1 cellular context compared by ENCODE assay signal in genomic region chr17:57766307-57766943, GRCh38.
TF ChIP-seq lines count a peak whose summit lies in the region.

No MANE protein-coding gene starts in this region.

TF ChIP-seq in GM23338, 12 proteins besides CTCF, POLR2A, EP300 and RAD21 (continued from another document):
- TF ChIP-seq, protein P1, sequence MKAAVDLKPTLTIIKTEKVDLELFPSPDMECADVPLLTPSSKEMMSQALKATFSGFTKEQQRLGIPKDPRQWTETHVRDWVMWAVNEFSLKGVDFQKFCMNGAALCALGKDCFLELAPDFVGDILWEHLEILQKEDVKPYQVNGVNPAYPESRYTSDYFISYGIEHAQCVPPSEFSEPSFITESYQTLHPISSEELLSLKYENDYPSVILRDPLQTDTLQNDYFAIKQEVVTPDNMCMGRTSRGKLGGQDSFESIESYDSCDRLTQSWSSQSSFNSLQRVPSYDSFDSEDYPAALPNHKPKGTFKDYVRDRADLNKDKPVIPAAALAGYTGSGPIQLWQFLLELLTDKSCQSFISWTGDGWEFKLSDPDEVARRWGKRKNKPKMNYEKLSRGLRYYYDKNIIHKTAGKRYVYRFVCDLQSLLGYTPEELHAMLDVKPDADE (IDR thresholded peaks at IDR 0.05): no peak
- no peak for TF ChIP-seq NANOG (IDR thresholded peaks at IDR 0.05; ENCODE audit: borderline replicate concordance)
- TF ChIP-seq POLR2AphosphoS5 (IDR thresholded peaks at IDR 0.05; ENCODE audit: low read depth): no peak
- no peak for TF ChIP-seq ZNF114 (CRISPR knock-in tag; IDR thresholded peaks at IDR 0.05)
- TF ChIP-seq CREB1 (CRISPR knock-in tag; IDR thresholded peaks at IDR 0.05; ENCODE audit: low read depth): no peak
- no peak for TF ChIP-seq EZH2phosphoT487 (IDR thresholded peaks at IDR 0.05; ENCODE audit: unreplicated experiment)
- TF ChIP-seq, protein P2, sequence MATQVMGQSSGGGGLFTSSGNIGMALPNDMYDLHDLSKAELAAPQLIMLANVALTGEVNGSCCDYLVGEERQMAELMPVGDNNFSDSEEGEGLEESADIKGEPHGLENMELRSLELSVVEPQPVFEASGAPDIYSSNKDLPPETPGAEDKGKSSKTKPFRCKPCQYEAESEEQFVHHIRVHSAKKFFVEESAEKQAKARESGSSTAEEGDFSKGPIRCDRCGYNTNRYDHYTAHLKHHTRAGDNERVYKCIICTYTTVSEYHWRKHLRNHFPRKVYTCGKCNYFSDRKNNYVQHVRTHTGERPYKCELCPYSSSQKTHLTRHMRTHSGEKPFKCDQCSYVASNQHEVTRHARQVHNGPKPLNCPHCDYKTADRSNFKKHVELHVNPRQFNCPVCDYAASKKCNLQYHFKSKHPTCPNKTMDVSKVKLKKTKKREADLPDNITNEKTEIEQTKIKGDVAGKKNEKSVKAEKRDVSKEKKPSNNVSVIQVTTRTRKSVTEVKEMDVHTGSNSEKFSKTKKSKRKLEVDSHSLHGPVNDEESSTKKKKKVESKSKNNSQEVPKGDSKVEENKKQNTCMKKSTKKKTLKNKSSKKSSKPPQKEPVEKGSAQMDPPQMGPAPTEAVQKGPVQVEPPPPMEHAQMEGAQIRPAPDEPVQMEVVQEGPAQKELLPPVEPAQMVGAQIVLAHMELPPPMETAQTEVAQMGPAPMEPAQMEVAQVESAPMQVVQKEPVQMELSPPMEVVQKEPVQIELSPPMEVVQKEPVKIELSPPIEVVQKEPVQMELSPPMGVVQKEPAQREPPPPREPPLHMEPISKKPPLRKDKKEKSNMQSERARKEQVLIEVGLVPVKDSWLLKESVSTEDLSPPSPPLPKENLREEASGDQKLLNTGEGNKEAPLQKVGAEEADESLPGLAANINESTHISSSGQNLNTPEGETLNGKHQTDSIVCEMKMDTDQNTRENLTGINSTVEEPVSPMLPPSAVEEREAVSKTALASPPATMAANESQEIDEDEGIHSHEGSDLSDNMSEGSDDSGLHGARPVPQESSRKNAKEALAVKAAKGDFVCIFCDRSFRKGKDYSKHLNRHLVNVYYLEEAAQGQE (IDR thresholded peaks at IDR 0.05; ENCODE audit: unreplicated experiment): no peak
- no peak for TF ChIP-seq ZNF331 (CRISPR knock-in tag; IDR thresholded peaks at IDR 0.05; ENCODE audit: low read depth)
